ENCODE assay signal across 8 cellular contexts in the genomic region with DNA sequence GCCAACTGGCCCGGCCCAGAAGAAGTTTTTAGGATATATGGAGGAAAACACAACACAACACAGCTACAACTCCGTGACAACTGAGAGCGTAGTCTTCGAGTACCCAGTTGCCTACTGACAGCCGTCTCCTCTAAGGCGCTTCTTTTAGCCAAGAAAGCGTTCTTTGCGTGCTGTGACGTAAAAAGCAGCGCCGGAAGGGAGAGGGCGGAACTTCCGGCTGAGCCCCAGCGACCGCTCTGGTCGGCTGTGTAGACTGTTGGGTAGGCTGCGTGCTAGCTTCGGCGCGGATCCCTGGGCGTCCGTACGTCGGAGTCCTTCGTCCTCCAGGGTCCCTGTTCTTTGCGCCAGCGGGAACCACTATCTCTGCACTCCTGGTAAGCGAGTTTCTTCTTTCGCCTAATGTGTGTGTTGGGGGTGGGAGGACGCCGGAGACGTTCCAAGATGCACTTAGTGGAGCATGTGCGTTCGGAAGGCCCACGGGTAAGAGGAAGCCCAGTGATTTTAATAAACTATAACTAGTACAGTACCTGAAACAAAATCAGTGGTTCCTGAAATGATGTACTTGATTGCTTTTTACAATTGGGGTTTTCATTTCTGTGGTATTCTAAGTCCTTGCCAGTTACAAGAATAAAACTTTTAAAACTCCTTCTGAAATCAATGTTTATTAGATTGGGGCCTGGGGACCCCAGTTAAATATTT. TPM values are rescaled to one million over a fixed set of nuclear protein-coding genes. Genes with fewer than 3 reads are reported as not detected.
DNase-seq lines count a peak whose midpoint lies in the region; ATAC-seq and TF ChIP-seq lines count a peak whose summit lies in the region.

A gene (plus strand): TSS at position 239 of the 699 bp plus-strand sequence. CDS start 2,914 bp downstream, outside the sequence.

- H3K27ac Mint-ChIP-seq in dendritic cell treated with granulocyte-macrophage colony-stimulating factor and Interleukin-4, amounts not matched to agents 40 ng/mL and 50 ng/mL, for 4 days, result peak within 1 kb of the TSS; percentile 94

- DNase-seq in NCI-H748 treated with DMSO at 0.1 percent for 48 hours (lab: John Stamatoyannopoulos, UW) (peak; percentile 43), left lung (peak; percentile 93 to 97)
- peak; percentile 88 to 90 for DNase-seq in activated CD4-positive, alpha-beta T cell treated with anti-CD3 and anti-CD28 coated beads, Interleukin-2, amount 50 U/mL, for 24 hours (ENCODE audit: low read depth in 1 of 2, low spot score in 1 of 2)
- peak; percentile 86 to 88 for DNase-seq in stimulated activated CD4-positive, alpha-beta T cell treated with anti-CD3 and anti-CD28 coated beads, Interleukin-2, amount 100 ng/mL, for 48 hours

- H3K27me3 ChIP-seq in BLaER1 treated with 17β-estradiol and CSF1 and Interleukin-3, amounts not matched to agents 10 nM and 100 nM, result no peaks in the 10 kb centered on the region
- H3K27me3 ChIP-seq in left lung, result peaks cover 4 to 42% of the 10 kb centered on the region in 2 donors

- peaks cover 15 to 47% (median 44%) of the 10 kb centered on the region in 11 experiments; a peak in 21 of 22 replicates for H4K20me1 ChIP-seq in BLaER1 treated with 17β-estradiol and CSF1 and Interleukin-3, amounts not matched to agents 10 nM and 100 nM

- H3K9me3 ChIP-seq in BLaER1 treated with 17β-estradiol and CSF1 and Interleukin-3, amounts not matched to agents 10 nM and 100 nM (replicated peaks in 1 of 11), result no peaks in the 10 kb centered on the region
- no peaks in the 10 kb centered on the region for H3K9me3 ChIP-seq in left lung

- ATAC-seq in GM19328 (IDR thresholded peaks at IDR 0.05; ENCODE audit: unreplicated experiment), result peak; percentile 100
- ATAC-seq in HG03520 (IDR thresholded peaks at IDR 0.05; ENCODE audit: unreplicated experiment), result peak; percentile 100
- ATAC-seq in left lung, result peak; percentile 99

- TF ChIP-seq CTCF in left lung (IDR thresholded peaks at IDR 0.05), result no peak

- H3K4me1 ChIP-seq in BLaER1 treated with 17β-estradiol and CSF1 and Interleukin-3, amounts not matched to agents 10 nM and 100 nM, result peaks cover 12 to 41% (median 28%) of the 10 kb centered on the region in 10 experiments
- H3K4me1 ChIP-seq in left lung, result peaks cover 5 to 21% of the 10 kb centered on the region in 2 donors

- H3K4me2 ChIP-seq in BLaER1 treated with 17β-estradiol and CSF1 and Interleukin-3, amounts not matched to agents 10 nM and 100 nM, result peak within 1 kb of the TSS; percentile 72 to 99 (median 91)

- H3K4me3 Mint-ChIP-seq in dendritic cell treated with granulocyte-macrophage colony-stimulating factor and Interleukin-4, amounts not matched to agents 40 ng/mL and 50 ng/mL, for 4 days, result peak within 1 kb of the TSS; percentile 95

- peaks cover 14% of the 10 kb centered on the region for H3K27me3 Mint-ChIP-seq in dendritic cell treated with granulocyte-macrophage colony-stimulating factor and Interleukin-4, amounts not matched to agents 40 ng/mL and 50 ng/mL, for 4 days

- no peaks in the 10 kb centered on the region for H3K9me3 Mint-ChIP-seq in dendritic cell treated with granulocyte-macrophage colony-stimulating factor and Interleukin-4, amounts not matched to agents 40 ng/mL and 50 ng/mL, for 4 days

- peak within 1 kb of the TSS; percentile 85 to 91 (median 87) for H3K27ac ChIP-seq in BLaER1 treated with 17β-estradiol and CSF1 and Interleukin-3, amounts not matched to agents 10 nM and 100 nM
- peak within 1 kb of the TSS; percentile 89 to 91 for H3K27ac ChIP-seq in left lung

- intact Hi-C loops in dendritic cell treated with granulocyte-macrophage colony-stimulating factor and Interleukin-4, amounts not matched to agents 40 ng/mL and 50 ng/mL, for 4 days (cut with micrococcal nuclease), result loop anchor here (1.0 to 2.0 kb wide), 2 partner anchors 12 to 49 kb away; a partner anchor contains a TSS
- intact Hi-C loops in left lung (cut with DNase I), result no loop called here

- H3K9ac ChIP-seq in BLaER1 treated with 17β-estradiol and CSF1 and Interleukin-3, amounts not matched to agents 10 nM and 100 nM, result peak within 1 kb of the TSS; percentile 82 to 93 (median 89)

- H3K4me3 ChIP-seq in BLaER1 treated with 17β-estradiol and CSF1 and Interleukin-3, amounts not matched to agents 10 nM and 100 nM, result peak within 1 kb of the TSS; percentile 77 to 93 (median 83)
- H3K4me3 ChIP-seq in left lung, result peak within 1 kb of the TSS; percentile 73 to 77

- H3K36me3 ChIP-seq in BLaER1 treated with 17β-estradiol and CSF1 and Interleukin-3, amounts not matched to agents 10 nM and 100 nM, result peaks cover 18 to 41% (median 37%) of the 10 kb centered on the region in 11 experiments
- peaks cover 0 to 23% of the 10 kb centered on the region in 2 donors for H3K36me3 ChIP-seq in left lung

- peaks cover 43% of the 10 kb centered on the region for H3K36me3 Mint-ChIP-seq in dendritic cell treated with granulocyte-macrophage colony-stimulating factor and Interleukin-4, amounts not matched to agents 40 ng/mL and 50 ng/mL, for 4 days (ENCODE audit: low read depth)

- H3K4me1 Mint-ChIP-seq in dendritic cell treated with granulocyte-macrophage colony-stimulating factor and Interleukin-4, amounts not matched to agents 40 ng/mL and 50 ng/mL, for 4 days (ENCODE audit: low read depth), result peaks cover 32% of the 10 kb centered on the region

RNA-seq across cellular contexts. Expression of the gene that starts here (rescaled TPM):
- 10 to 100 TPM; 12.3 to 18.2 TPM for total RNA-seq in left lung

Comparison
In these comparisons a context has a peak if more than half of its experiments do, and no peak if none do; other contexts are left out.
1. Peak in every context shown above with its lines: DNase-seq, ATAC-seq, H3K4me3 ChIP-seq and H3K27ac ChIP-seq.
2. DNase-seq: peak in every context shown above with its lines; median percentile 95 in left lung; 89 in activated CD4-positive, alpha-beta T cell treated with anti-CD3 and anti-CD28 coated beads, Interleukin-2, amount 50 U/mL, for 24 hours; 87 in stimulated activated CD4-positive, alpha-beta T cell treated with anti-CD3 and anti-CD28 coated beads, Interleukin-2, amount 100 ng/mL, for 48 hours; 43 in NCI-H748 treated with DMSO at 0.1 percent for 48 hours.